Comparison of ENCODE assay signal across 1 cellular context in genomic region chr6:3456794-3457709, GRCh38.
TF ChIP-seq lines count a peak whose summit lies in the region.

SLC22A23 (minus strand) TSS chr6:3457050; CDS start chr6:3456559, 491 bp downstream.

TF ChIP-seq in HepG2, 621 proteins besides CTCF, POLR2A, EP300 and RAD21 (continued from another document and continues in another):
- TF ChIP-seq ZNF281 (CRISPR knock-in tag; IDR thresholded peaks at IDR 0.05; ENCODE audit: borderline replicate concordance), result peak; percentile 71; the same call in 1 of the 2 replicates
- TF ChIP-seq ATF7 (IDR thresholded peaks at IDR 0.05), result no peak
- no peak for TF ChIP-seq ATF7 (CRISPR knock-in tag; IDR thresholded peaks at IDR 0.05)
- TF ChIP-seq ZMYM4 (CRISPR knock-in tag; IDR thresholded peaks at IDR 0.05), result peak; percentile 48
- TF ChIP-seq SP2 (CRISPR knock-in tag; IDR thresholded peaks at IDR 0.05), result peak; percentile 56; the same call in 1 of the 2 replicates
- no peak for TF ChIP-seq ZNF512 (CRISPR knock-in tag; IDR thresholded peaks at IDR 0.05)
- TF ChIP-seq MBD4 (IDR thresholded peaks at IDR 0.05; ENCODE audit: borderline replicate concordance, low read length), result no peak
- TF ChIP-seq NCOA2 (CRISPR knock-in tag; IDR thresholded peaks at IDR 0.05), result no peak; the same call in 1 of the 2 replicates
- no peak for TF ChIP-seq ATRX (CRISPR knock-in tag; IDR thresholded peaks at IDR 0.05; ENCODE audit: borderline replicate concordance)
- TF ChIP-seq SAFB2 (CRISPR knock-in tag; IDR thresholded peaks at IDR 0.05; ENCODE audit: borderline replicate concordance, low read depth), result peak; percentile 73; the same call in 1 of the 2 replicates
- TF ChIP-seq ZGPAT (CRISPR knock-in tag; IDR thresholded peaks at IDR 0.05), result peak; percentile 86; the same call in 1 of the 2 replicates
- TF ChIP-seq ZNF607 (CRISPR knock-in tag; IDR thresholded peaks at IDR 0.05; ENCODE audit: borderline replicate concordance), result peak; percentile 68
- TF ChIP-seq ZFX (CRISPR knock-in tag; IDR thresholded peaks at IDR 0.05; ENCODE audit: low read depth), result peak; percentile 56
- peak; percentile 82; the same call in 1 of the 2 replicates for TF ChIP-seq ZSCAN21 (CRISPR knock-in tag; IDR thresholded peaks at IDR 0.05; ENCODE audit: borderline replicate concordance)
- TF ChIP-seq MTF1 (CRISPR knock-in tag; IDR thresholded peaks at IDR 0.05), result no peak
- no peak for TF ChIP-seq PLRG1 (conservative IDR thresholded peaks at IDR 0.05)
- peak in 1 of 2 experiments; percentile 48; a peak in 1 of 4 replicates for TF ChIP-seq KLF16 (CRISPR knock-in tag; IDR thresholded peaks at IDR 0.05)
- no peak; the same call in 1 of the 2 replicates for TF ChIP-seq HIC2 (CRISPR knock-in tag; IDR thresholded peaks at IDR 0.05; ENCODE audit: low read depth)
- TF ChIP-seq SOX6 (IDR thresholded peaks at IDR 0.05), result no peak
- TF ChIP-seq SOX6 (CRISPR knock-in tag; IDR thresholded peaks at IDR 0.05), result 0 out of 2 replicates have a peak, but pooled peaks have one; percentile 0
- TF ChIP-seq ZNF329 (CRISPR knock-in tag; IDR thresholded peaks at IDR 0.05; ENCODE audit: low read depth), result 0 out of 2 replicates have a peak, but pooled peaks have one; percentile 61
- TF ChIP-seq KMT2A (CRISPR knock-in tag; IDR thresholded peaks at IDR 0.05), result no peak; the same call in 1 of the 2 replicates
- no peak for TF ChIP-seq MEIS2 (CRISPR knock-in tag; IDR thresholded peaks at IDR 0.05)
- no peak for TF ChIP-seq ZBTB3 (CRISPR knock-in tag; IDR thresholded peaks at IDR 0.05; ENCODE audit: borderline replicate concordance, low read depth)
- peak; percentile 29 for TF ChIP-seq AGO2 (optimal IDR thresholded peaks at IDR 0.05; ENCODE audit: low read depth, low read length)
- TF ChIP-seq TBX2 (CRISPR knock-in tag; IDR thresholded peaks at IDR 0.05; ENCODE audit: borderline replicate concordance), result peak; percentile 72
- peak; percentile 35; the same call in 1 of the 2 replicates for TF ChIP-seq ZSCAN25 (CRISPR knock-in tag; IDR thresholded peaks at IDR 0.05)
- no peak for TF ChIP-seq RNF2 (conservative IDR thresholded peaks at IDR 0.05; ENCODE audit: low read depth)
- 0 out of 2 replicates have a peak, but pooled peaks have one; percentile 28 for TF ChIP-seq ZBTB39 (CRISPR knock-in tag; IDR thresholded peaks at IDR 0.05)
- TF ChIP-seq FUBP1 (CRISPR knock-in tag; IDR thresholded peaks at IDR 0.05; ENCODE audit: borderline replicate concordance), result no peak
- no peak for TF ChIP-seq CCAR2 (optimal IDR thresholded peaks at IDR 0.05; ENCODE audit: low read depth, low read length)
- no peak for TF ChIP-seq PLSCR1 (CRISPR knock-in tag; IDR thresholded peaks at IDR 0.05; ENCODE audit: borderline replicate concordance)
- 0 out of 2 replicates have a peak, but pooled peaks have one; percentile 43 for TF ChIP-seq ZNF772 (CRISPR knock-in tag; IDR thresholded peaks at IDR 0.05)
- no peak for TF ChIP-seq ZNF770 (CRISPR knock-in tag; IDR thresholded peaks at IDR 0.05)
- no peak for TF ChIP-seq JUNB (CRISPR knock-in tag; IDR thresholded peaks at IDR 0.05; ENCODE audit: borderline replicate concordance)
- peak; percentile 87 for TF ChIP-seq KDM2A (CRISPR knock-in tag; IDR thresholded peaks at IDR 0.05; ENCODE audit: borderline replicate concordance, low read depth)
- TF ChIP-seq, protein P1, sequence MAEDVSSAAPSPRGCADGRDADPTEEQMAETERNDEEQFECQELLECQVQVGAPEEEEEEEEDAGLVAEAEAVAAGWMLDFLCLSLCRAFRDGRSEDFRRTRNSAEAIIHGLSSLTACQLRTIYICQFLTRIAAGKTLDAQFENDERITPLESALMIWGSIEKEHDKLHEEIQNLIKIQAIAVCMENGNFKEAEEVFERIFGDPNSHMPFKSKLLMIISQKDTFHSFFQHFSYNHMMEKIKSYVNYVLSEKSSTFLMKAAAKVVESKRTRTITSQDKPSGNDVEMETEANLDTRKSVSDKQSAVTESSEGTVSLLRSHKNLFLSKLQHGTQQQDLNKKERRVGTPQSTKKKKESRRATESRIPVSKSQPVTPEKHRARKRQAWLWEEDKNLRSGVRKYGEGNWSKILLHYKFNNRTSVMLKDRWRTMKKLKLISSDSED (CRISPR knock-in tag; IDR thresholded peaks at IDR 0.05), result 0 out of 2 replicates have a peak, but pooled peaks have one; percentile 63
- peak; percentile 17; the same call in 1 of the 2 replicates for TF ChIP-seq RXRA (CRISPR knock-in tag; IDR thresholded peaks at IDR 0.05)
- TF ChIP-seq ZNF547 (CRISPR knock-in tag; IDR thresholded peaks at IDR 0.05), result 0 out of 2 replicates have a peak, but pooled peaks have one; percentile 20
- TF ChIP-seq SP1 (IDR thresholded peaks at IDR 0.05), result no peak
- TF ChIP-seq SP1 (CRISPR knock-in tag; IDR thresholded peaks at IDR 0.05), result peak; percentile 62
- no peak for TF ChIP-seq JARID2 (CRISPR knock-in tag; IDR thresholded peaks at IDR 0.05; ENCODE audit: insufficient replicate concordance)
- TF ChIP-seq, protein P2, sequence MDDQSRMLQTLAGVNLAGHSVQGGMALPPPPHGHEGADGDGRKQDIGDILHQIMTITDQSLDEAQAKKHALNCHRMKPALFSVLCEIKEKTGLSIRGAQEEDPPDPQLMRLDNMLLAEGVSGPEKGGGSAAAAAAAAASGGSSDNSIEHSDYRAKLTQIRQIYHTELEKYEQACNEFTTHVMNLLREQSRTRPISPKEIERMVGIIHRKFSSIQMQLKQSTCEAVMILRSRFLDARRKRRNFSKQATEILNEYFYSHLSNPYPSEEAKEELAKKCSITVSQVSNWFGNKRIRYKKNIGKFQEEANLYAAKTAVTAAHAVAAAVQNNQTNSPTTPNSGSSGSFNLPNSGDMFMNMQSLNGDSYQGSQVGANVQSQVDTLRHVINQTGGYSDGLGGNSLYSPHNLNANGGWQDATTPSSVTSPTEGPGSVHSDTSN (CRISPR knock-in tag; IDR thresholded peaks at IDR 0.05; ENCODE audit: borderline replicate concordance), result peak; percentile 35; the same call in 1 of the 2 replicates
- TF ChIP-seq ZNF180 (CRISPR knock-in tag; IDR thresholded peaks at IDR 0.05; ENCODE audit: borderline replicate concordance, low read depth), result no peak
- peak; percentile 74; the same call in 1 of the 2 replicates for TF ChIP-seq ZNF564 (CRISPR knock-in tag; IDR thresholded peaks at IDR 0.05)
- no peak for TF ChIP-seq FOXJ3 (CRISPR knock-in tag; IDR thresholded peaks at IDR 0.05; ENCODE audit: borderline replicate concordance)
